ENCODE assay signal across 1 cellular context in genomic region chr21:32413697-32414578, GRCh38.
TF ChIP-seq lines count a peak whose summit lies in the region.

No MANE protein-coding gene starts in this region.

TF ChIP-seq in HEK293, 187 proteins besides CTCF, POLR2A, EP300 and RAD21 (continued from another document):
- TF ChIP-seq ATF2 (tag by site-specific recombination; IDR thresholded peaks at IDR 0.05; ENCODE audit: low read depth), result peak; percentile 81
- TF ChIP-seq ZSCAN18 (tag by site-specific recombination; IDR thresholded peaks at IDR 0.05), result no peak
- TF ChIP-seq ZNF692 (tag by site-specific recombination; IDR thresholded peaks at IDR 0.05), result peak; percentile 60
- peak; percentile 65; the same call in 1 of the 2 replicates for TF ChIP-seq ZNF146 (tag by site-specific recombination; IDR thresholded peaks at IDR 0.05)
- TF ChIP-seq ZNF473 (tag by site-specific recombination; IDR thresholded peaks at IDR 0.05), result no peak
- TF ChIP-seq ZNF426 (tag by site-specific recombination; IDR thresholded peaks at IDR 0.05), result no peak
- no peak for TF ChIP-seq ZNF10 (tag by site-specific recombination; IDR thresholded peaks at IDR 0.05)
- no peak for TF ChIP-seq ZNF423 (tag by site-specific recombination; IDR thresholded peaks at IDR 0.05)
- TF ChIP-seq ZBTB44 (tag by site-specific recombination; IDR thresholded peaks at IDR 0.05), result peak; percentile 93
- TF ChIP-seq TSHZ1 (tag by site-specific recombination; IDR thresholded peaks at IDR 0.05; ENCODE audit: borderline replicate concordance), result peak; percentile 62; the same call in 1 of the 2 replicates
TF ChIP-seq in HEK293: peak in this region for 17.
